ENCODE assay signal across 17 cellular contexts in the genomic region with DNA sequence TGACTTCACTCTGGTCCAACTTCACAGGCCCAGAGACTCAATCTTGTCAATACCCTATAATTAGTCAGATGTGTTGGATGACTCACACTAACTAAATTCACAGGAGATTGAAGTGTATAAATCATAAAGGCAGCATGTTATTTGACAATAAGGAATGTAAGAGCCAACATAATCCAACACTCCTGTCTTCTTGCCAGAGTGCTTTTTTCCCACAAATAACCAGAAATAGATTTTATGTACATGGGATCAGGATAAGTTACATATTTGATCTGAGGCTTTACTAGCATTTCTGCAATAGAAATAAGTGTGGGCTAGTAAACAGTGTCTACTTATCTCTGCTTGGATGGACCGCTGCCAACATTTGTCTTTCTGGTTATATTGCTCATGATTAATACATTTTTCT. TPM values are rescaled to one million over a fixed set of nuclear protein-coding genes. Genes with fewer than 3 reads are reported as not detected.
DNase-seq lines count a peak whose midpoint lies in the region; ATAC-seq, FAIRE-seq and TF ChIP-seq lines count a peak whose summit lies in the region.
"Had no signal": no experiment of that assay in that cellular context is flagged by ENCODE, and none has a peak within 500 bp of the region (broad histone marks: within the 10 kb centered on the region; RNA-seq: fewer than 3 reads in every experiment).

No MANE protein-coding gene starts in this region.

- intact Hi-C loops in K562 (cut with micrococcal nuclease), result no loop called here
- intact Hi-C loops in stomach (cut with DNase I; ENCODE audit: low total_unique reads), result no loop called here

- H3K27ac ChIP-seq in K562 (ENCODE audit: extremely low read depth, low read depth, low read length) (no peak overlapping the region), stomach (no peak overlapping the region)
- H3K27ac ChIP-seq: adrenal gland, colonic mucosa, lower lobe of right lung, tibial nerve had no signal

- WGBS in K562 (ENCODE audit: insufficient coverage, low coverage, missing lambda C conversion rate), result 17% methylated on average over 1 of the region's 1 CpG
- WGBS in stomach, 5 donors, result 54 to 72% (median 57%) methylated on average over 1 of the region's 1 CpG

- peak; percentile 7 for DNase-seq in GM03348 (ENCODE audit: low spot score)
- peak; percentile 19 for DNase-seq in NCI-H146 treated with DMSO at 0.1 percent for 48 hours (lab: John Stamatoyannopoulos, UW; ENCODE audit: unreplicated experiment)
- no peak for DNase-seq in K562 (ENCODE audit: extremely low read depth in 1 of 4, low spot score in 3 of 4)
- peak; percentile 30 for DNase-seq in myocyte (ENCODE audit: low read depth)
- no peak for DNase-seq in GM20000 (ENCODE audit: low spot score)
- no peak for DNase-seq in NCI-H82 treated with DMSO at 0.1 percent for 48 hours (lab: John Stamatoyannopoulos, UW; ENCODE audit: unreplicated experiment)
- no peak for DNase-seq in stomach
- DNase-seq: CD8-positive, alpha-beta memory T cell; colonic mucosa; lower lobe of right lung; NCI-H1092; NCI-H82; nephron progenitor cell; Right ventricle myocardium superior had no signal

- H3K4me2 ChIP-seq in K562 (ENCODE audit: insufficient read depth, low read length), result no peak overlapping the region

- TF ChIP-seq RAD21 in K562 (CRISPR knock-in tag; conservative IDR thresholded peaks at IDR 0.05 in 1 of 2, IDR thresholded peaks at IDR 0.05 in 1 of 2), result no peak

- in situ Hi-C loops in K562 (cut with MboI), result loop anchor here (25.0 kb wide), 1 partner anchor 546 kb away; the partner anchor contains the start of gene CALCRL

- H4K20me1 ChIP-seq in K562 (replicated peaks; ENCODE audit: control insufficient read depth, insufficient read depth, low read length), result no peaks in the 10 kb centered on the region

- TF ChIP-seq CTCF in K562 (IDR thresholded peaks at IDR 0.05 in 2 of 3, conservative IDR thresholded peaks at IDR 0.05 in 1 of 3; ENCODE audit: insufficient read depth in 2 of 3, low read depth in 1 of 3, low read length in 3 of 3) (no peak), GM20000 (IDR thresholded peaks at IDR 0.05; ENCODE audit: extremely low read depth, missing control alignments) (no peak), stomach (IDR thresholded peaks at IDR 0.05) (no peak)

- H3K79me2 ChIP-seq in K562 (ENCODE audit: control insufficient read depth, insufficient read depth, low read length), result no peaks in the 10 kb centered on the region

- H3K36me3 ChIP-seq in K562 (ENCODE audit: control insufficient read depth, insufficient read depth, low read length) (no peaks in the 10 kb centered on the region), stomach (no peaks in the 10 kb centered on the region)
- H3K36me3 ChIP-seq: adrenal gland, colonic mucosa, lower lobe of right lung, tibial nerve had no signal

- ATAC-seq in K562, result no peak
- ATAC-seq: lower lobe of right lung had no signal

- BruUV-seq in K562 (replicated peaks; lab: Mats Ljungman, UMichigan), result no TSS peak

- TF ChIP-seq POLR2A in K562 (conservative IDR thresholded peaks at IDR 0.05) (no peak), stomach (IDR thresholded peaks at IDR 0.05) (no peak)

- no peak for FAIRE-seq in K562 (lab: Jason Lieb, UNC)

- H3K9me3 ChIP-seq in K562 (replicated peaks; ENCODE audit: control insufficient read depth, insufficient read depth, low read depth, low read length), result no peaks in the 10 kb centered on the region
- no peaks in the 10 kb centered on the region for H3K9me3 ChIP-seq in stomach
- H3K9me3 ChIP-seq: adrenal gland, colonic mucosa, lower lobe of right lung, tibial nerve had no signal

- H3K9ac ChIP-seq in K562 (ENCODE audit: insufficient read depth in 1 of 2, low read depth in 2 of 2, low read length in 2 of 2), result no peak overlapping the region

- CTCF ChIA-PET in K562 (lab: Yijun Ruan, JAX; ENCODE audit: low intra/inter-chr PET ratio), result no interaction called here

- H3K4me1 ChIP-seq in K562 (replicated peaks in 1 of 2; ENCODE audit: control insufficient read depth in 2 of 2, insufficient read depth in 2 of 2, low read length in 2 of 2) (peaks cover 0 to 3% of the 10 kb centered on the region in 2 experiments; a peak in 1 of 5 replicates), stomach (no peaks in the 10 kb centered on the region)
- H3K4me1 ChIP-seq: adrenal gland, colonic mucosa, lower lobe of right lung had no signal

- POLR2A ChIA-PET in K562 (lab: Yijun Ruan, JAX), result no interaction called here

- H3K9me1 ChIP-seq in K562 (ENCODE audit: control insufficient read depth, insufficient read depth, low read length), result no peaks in the 10 kb centered on the region

- H3K4me3 ChIP-seq in K562, result no peak overlapping the region
- no peak overlapping the region for H3K4me3 ChIP-seq in stomach
- H3K4me3 ChIP-seq: adrenal gland, colonic mucosa, lower lobe of right lung, tibial nerve had no signal

- no peaks in the 10 kb centered on the region for H3K27me3 ChIP-seq in K562 (ENCODE audit: control insufficient read depth in 2 of 2, insufficient read depth in 2 of 2, low read length in 2 of 2)
- no peaks in the 10 kb centered on the region for H3K27me3 ChIP-seq in stomach
- H3K27me3 ChIP-seq: adrenal gland, colonic mucosa, tibial nerve had no signal

- H2AFZ ChIP-seq in K562 (ENCODE audit: low read depth, low read length), result no peak overlapping the region

- TF ChIP-seq EP300 in K562 (IDR thresholded peaks at IDR 0.05; ENCODE audit: low read length) (no peak), stomach (IDR thresholded peaks at IDR 0.05) (no peak)

TF ChIP-seq in K562, 482 proteins besides CTCF, POLR2A, EP300 and RAD21:
- TF ChIP-seq RBM22 (IDR thresholded peaks at IDR 0.05; ENCODE audit: low read depth, low read length, poor library complexity, severe bottlenecking) (no peak), DDX20 (tag; IDR thresholded peaks at IDR 0.05; ENCODE audit: low read depth) (no peak), ZNF12 (CRISPR knock-in tag; IDR thresholded peaks at IDR 0.05) (no peak), ZNF551 (CRISPR knock-in tag; IDR thresholded peaks at IDR 0.05) (no peak), GATAD2A (IDR thresholded peaks at IDR 0.05) (no peak), L3MBTL2 (IDR thresholded peaks at IDR 0.05) (no peak), CREM (IDR thresholded peaks at IDR 0.05; ENCODE audit: low read depth) (no peak), CEBPG (CRISPR knock-in tag; IDR thresholded peaks at IDR 0.05) (no peak), CEBPG (tag; conservative IDR thresholded peaks at IDR 0.05 in 1 of 2, IDR thresholded peaks at IDR 0.05 in 1 of 2) (no peak), NFIC (IDR thresholded peaks at IDR 0.05) (peak; percentile 60), SETDB1 (IDR thresholded peaks at IDR 0.05; ENCODE audit: low read length) (no peak), MEIS2 (IDR thresholded peaks at IDR 0.05; ENCODE audit: partially characterized antibody) (peak; percentile 59), KLF10 (CRISPR knock-in tag; IDR thresholded peaks at IDR 0.05) (no peak)
- TF ChIP-seq, protein P1, sequence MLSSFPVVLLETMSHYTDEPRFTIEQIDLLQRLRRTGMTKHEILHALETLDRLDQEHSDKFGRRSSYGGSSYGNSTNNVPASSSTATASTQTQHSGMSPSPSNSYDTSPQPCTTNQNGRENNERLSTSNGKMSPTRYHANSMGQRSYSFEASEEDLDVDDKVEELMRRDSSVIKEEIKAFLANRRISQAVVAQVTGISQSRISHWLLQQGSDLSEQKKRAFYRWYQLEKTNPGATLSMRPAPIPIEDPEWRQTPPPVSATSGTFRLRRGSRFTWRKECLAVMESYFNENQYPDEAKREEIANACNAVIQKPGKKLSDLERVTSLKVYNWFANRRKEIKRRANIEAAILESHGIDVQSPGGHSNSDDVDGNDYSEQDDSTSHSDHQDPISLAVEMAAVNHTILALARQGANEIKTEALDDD (IDR thresholded peaks at IDR 0.05), result 0 out of 2 replicates have a peak, but pooled peaks have one; percentile 51

RNA-seq across cellular contexts. Expression of gene ZSWIM2, which starts 42.2 kb away (rescaled TPM):
- not detected in 2 replicates for total RNA-seq in K562 (2011; cell fraction: chromatin; rRNA removed; ENCODE audit: low replicate concordance)
- not detected in 2 replicates for total RNA-seq in K562 (2011; cell fraction: nucleolus; rRNA removed)
- not detected in 2 replicates for total RNA-seq in K562 (2011; cell fraction: nucleoplasm; rRNA removed)
- total RNA-seq in K562 (2014; rRNA removed) (not detected in 2 replicates), K562 (2014; rRNA removed; fragmentation: Illumina TruSeq; extraction: Trizol) (not detected in 2 replicates), K562 (2015; rRNA removed; fragmentation: Illumina TruSeq; extraction: Trizol) (not detected in 2 replicates), K562 (2021) (not detected in 2 replicates), myocyte (0.16 TPM in 1 of 2 replicates, not detected in the other), stomach (not detected)
- polyA plus RNA-seq in K562 (2011; rRNA removed) (not detected in 2 replicates), K562 (2014; fragmentation: Illumina TruSeq; extraction: Trizol) (not detected in 2 replicates), K562 (2014; fragmentation: Nextera tagmentation; extraction: Ambion mirVana) (not detected), K562 (2014; rRNA removed) (not detected in 2 replicates), stomach (not detected)
- polyA plus RNA-seq in K562 (2011; cell fraction: cytosol; rRNA removed), result not detected in 2 replicates
- not detected in 2 replicates for polyA plus RNA-seq in K562 (2011; cell fraction: nucleus; rRNA removed)
- not detected in 2 replicates for polyA plus RNA-seq in K562 (2012)
- not detected in 2 replicates for polyA minus RNA-seq in K562 (2011; rRNA and poly(A)+ RNA removed)
- polyA minus RNA-seq in K562 (2011; cell fraction: cytosol; rRNA and poly(A)+ RNA removed), result not detected in 2 replicates
- polyA minus RNA-seq in K562 (2011; cell fraction: nucleus; rRNA and poly(A)+ RNA removed), result not detected in 2 replicates
- 0.08 TPM for polyA plus RNA-seq in myocyte (2012)
- total RNA-seq: adrenal gland; CD8-positive, alpha-beta memory T cell; colonic mucosa; lower lobe of right lung; Right ventricle myocardium superior; tibial nerve had no signal
- polyA plus RNA-seq: CD8-positive, alpha-beta memory T cell; esophagus had no signal

Comparison
In these comparisons a context has a peak if more than half of its experiments do, and no peak if none do; other contexts are left out.
1. DNase-seq: peak in GM03348 (single experiment), NCI-H146 treated with DMSO at 0.1 percent for 48 hours (single experiment) and myocyte (single experiment); none in K562 (0 of 4), GM20000 (single experiment), NCI-H82 treated with DMSO at 0.1 percent for 48 hours (single experiment) and stomach (single experiment).